In genomic region chr1:95146637-95147036, GRCh38 we compare ENCODE assay signal across 19 cellular contexts. TPM values are rescaled to one million over a fixed set of nuclear protein-coding genes. Genes with fewer than 3 reads are reported as not detected.
DNase-seq lines count a peak whose midpoint lies in the region; ATAC-seq and TF ChIP-seq lines count a peak whose summit lies in the region.
"Had no signal": no experiment of that assay in that cellular context is flagged by ENCODE, and none has a peak within 500 bp of the region (broad histone marks: within the 10 kb centered on the region; RNA-seq: fewer than 3 reads in every experiment).

No MANE protein-coding gene starts in this region.

- no peak for TF ChIP-seq POLR2A in body of pancreas (IDR thresholded peaks at IDR 0.05)

- H3K36me3 ChIP-seq in body of pancreas (replicated peaks in 1 of 2; ENCODE audit: insufficient read depth in 1 of 2, low read depth in 2 of 2) = peaks cover 0 to 4% of the 10 kb centered on the region in 2 donors
- H3K36me3 ChIP-seq: BLaER1, ovary had no signal

- H3K4me3 ChIP-seq in body of pancreas = no peak overlapping the region
- H3K4me3 ChIP-seq: BLaER1, ovary, transverse colon had no signal

- H3K4me1 ChIP-seq in body of pancreas = no peaks in the 10 kb centered on the region
- H3K4me1 ChIP-seq: BLaER1, transverse colon had no signal

- H3K27me3 ChIP-seq in body of pancreas = no peaks in the 10 kb centered on the region
- H3K27me3 ChIP-seq: BLaER1, ovary, transverse colon had no signal

- no peak for TF ChIP-seq CTCF in body of pancreas (IDR thresholded peaks at IDR 0.05)

- H3K27ac ChIP-seq in body of pancreas = no peak overlapping the region
- H3K27ac ChIP-seq: BLaER1, ovary, transverse colon had no signal

- ATAC-seq in GM18909 (IDR thresholded peaks at IDR 0.05; ENCODE audit: poor library complexity, unreplicated experiment) (peak; percentile 89), HG02623 (IDR thresholded peaks at IDR 0.05; ENCODE audit: unreplicated experiment) (peak; percentile 55), HG03354 (IDR thresholded peaks at IDR 0.05; ENCODE audit: poor library complexity, severe bottlenecking, unreplicated experiment) (peak; percentile 81), body of pancreas (no peak)
- ATAC-seq: left cardiac atrium had no signal

- intact Hi-C loops in body of pancreas (cut with DNase I) = no loop called here

- H3K9me3 ChIP-seq in body of pancreas = no peaks in the 10 kb centered on the region
- H3K9me3 ChIP-seq: BLaER1, ovary, transverse colon had no signal

- DNase-seq in renal cortical epithelial cell (ENCODE audit: low read depth) = peak; percentile 18
- no peak for DNase-seq in body of pancreas
- DNase-seq in EL = no peak
- no peak for DNase-seq in SKM-1 (lab: John Stamatoyannopoulos, UW; ENCODE audit: unreplicated experiment)
- DNase-seq: activated T-cell treated with anti-CD3 and anti-CD28 coated beads, Interleukin-2, amount 50 U/mL, for 48 hours; effector CD8-positive, alpha-beta T cell; GOT3; hypothalamus; Kasumi-1; left cardiac atrium; NCI-H446 treated with DMSO at 0.1 percent for 48 hours; ovary; SHP77 treated with DMSO at 0.1 percent for 48 hours; stimulated activated CD4-positive, alpha-beta T cell treated with anti-CD3 and anti-CD28 coated beads, Interleukin-4, amount 100 ng/mL, for 4 hours; transverse colon had no signal

RNA-seq across cellular contexts. Expression of gene TLCD4, which starts 29.5 kb away (rescaled TPM):
- 9.5 and 16.7 TPM in 2 replicates for total RNA-seq in renal cortical epithelial cell
- total RNA-seq in body of pancreas = 10 to 100 TPM; 10.2 to 15.6 TPM
